Comparison of ENCODE assay signal across 1 cellular context in genomic region chr9:136776947-136777346, GRCh38.
TF ChIP-seq lines count a peak whose summit lies in the region.

No MANE protein-coding gene starts in this region.

TF ChIP-seq in GM12878, 131 proteins besides CTCF, POLR2A, EP300 and RAD21:
- no peak for TF ChIP-seq TAF1 (IDR thresholded peaks at IDR 0.05; ENCODE audit: borderline replicate concordance, low read depth, low read length)
